In the genomic region with DNA sequence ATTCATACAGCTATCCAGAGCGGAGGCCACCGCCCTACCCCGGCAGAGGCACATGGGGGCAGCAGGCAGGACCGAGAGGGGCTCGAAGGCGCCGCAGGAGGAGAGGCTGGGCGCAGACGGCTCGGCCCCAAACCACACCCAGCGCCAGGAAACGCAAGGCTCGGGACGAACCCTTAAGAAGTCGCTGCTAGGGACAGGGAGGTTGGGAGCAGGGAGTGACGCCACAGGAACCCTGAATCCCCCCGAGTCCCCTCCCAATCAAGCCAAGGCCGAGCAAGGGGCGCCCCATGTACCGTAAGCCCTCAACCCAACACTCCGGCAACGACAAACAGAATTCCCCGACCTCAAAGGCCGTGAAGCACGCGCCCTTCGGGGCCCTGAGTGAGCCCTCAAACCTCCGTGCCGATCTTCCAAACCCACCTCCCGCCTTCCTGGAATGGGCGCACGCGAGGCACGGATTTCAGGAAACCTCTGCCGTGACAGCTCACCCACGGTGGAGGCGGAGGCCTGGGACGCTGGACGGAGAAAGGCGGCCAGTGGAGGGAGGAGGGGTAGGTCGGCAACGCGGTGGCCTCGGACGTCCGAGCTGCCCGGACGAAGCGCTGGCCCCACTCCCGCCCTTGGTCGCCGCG, we compare ENCODE assay signal across 8 cellular contexts. TPM values are rescaled to one million over a fixed set of nuclear protein-coding genes. Genes with fewer than 3 reads are reported as not detected.
DNase-seq lines count a peak whose midpoint lies in the region; ATAC-seq and TF ChIP-seq lines count a peak whose summit lies in the region.

No MANE protein-coding gene starts in this region.

- peak overlapping the region; percentile 78 to 82 for H3K9ac ChIP-seq in colonic mucosa (ENCODE audit: low read depth in 2 of 2, low read length in 2 of 2)

- TF ChIP-seq CTCF in colonic mucosa (IDR thresholded peaks at IDR 0.05) (no peak), vagina (IDR thresholded peaks at IDR 0.05) (no peak), PC-9 (conservative IDR thresholded peaks at IDR 0.05) (no peak)

- peaks cover 26% of the 10 kb centered on the region for H3K4me1 ChIP-seq in colonic mucosa
- H3K4me1 ChIP-seq in mononuclear cell (ENCODE audit: insufficient read depth, low read length), result peaks cover 67% of the 10 kb centered on the region
- H3K4me1 ChIP-seq in vagina, result peaks cover 60% of the 10 kb centered on the region
- H3K4me1 ChIP-seq in PC-9 (replicated peaks; ENCODE audit: insufficient read depth), result peaks cover 25% of the 10 kb centered on the region

- DNase-seq in AG20443 (ENCODE audit: low spot score) (peak; percentile 56), RKO (ENCODE audit: low spot score) (peak; percentile 67), colonic mucosa (peak; percentile 70), vagina (ENCODE audit: extremely low spot score in 2 of 2) (no peak), PC-9 (no peak)

- POLR2A ChIA-PET in PC-9 (lab: Charles Lee; ENCODE audit: unreplicated experiment), result interaction anchor here (0.5 kb wide), 1 partner anchor 13 kb away, joined by 3 read pairs; no protein-coding TSS in a partner anchor

- no peak overlapping the region for H2AFZ ChIP-seq in PC-9

- H3K4me3 ChIP-seq in colonic mucosa (peak overlapping the region; percentile 69), mononuclear cell (ENCODE audit: low read length) (peak overlapping the region; percentile 48), vagina (peak overlapping the region; percentile 54 to 85), PC-9 (no peak overlapping the region)

- TF ChIP-seq POLR2A in vagina (IDR thresholded peaks at IDR 0.05), result no peak

- H3K79me2 ChIP-seq in PC-9 (ENCODE audit: low read depth), result no peaks in the 10 kb centered on the region

- CTCF ChIA-PET in PC-9 (lab: Charles Lee), result no interaction called here

- BruUV-seq in PC-9 (replicated peaks; lab: Mats Ljungman, UMichigan), result no TSS peak

- no peaks in the 10 kb centered on the region for H4K20me1 ChIP-seq in PC-9 (ENCODE audit: insufficient read depth)

- peaks cover 14% of the 10 kb centered on the region for H3F3A ChIP-seq in PC-9 (ENCODE audit: insufficient read depth, low read depth)

- H3K27ac ChIP-seq in colonic mucosa (peak overlapping the region; percentile 72), vagina (peak overlapping the region; percentile 27), PC-9 (no peak overlapping the region)

- no peak overlapping the region for H3K4me2 ChIP-seq in PC-9

- H3K9me3 ChIP-seq in colonic mucosa (no peaks in the 10 kb centered on the region), mononuclear cell (ENCODE audit: low read depth, low read length) (no peaks in the 10 kb centered on the region), vagina (no peaks in the 10 kb centered on the region), PC-9 (ENCODE audit: insufficient read depth, low read depth) (no peaks in the 10 kb centered on the region)

- no peaks in the 10 kb centered on the region for H3K27me3 ChIP-seq in colonic mucosa
- peaks cover 46% of the 10 kb centered on the region for H3K27me3 ChIP-seq in mononuclear cell (ENCODE audit: insufficient read depth, low read length)
- no peaks in the 10 kb centered on the region for H3K27me3 ChIP-seq in vagina
- H3K27me3 ChIP-seq in PC-9 (ENCODE audit: insufficient read depth, low read depth), result peaks cover 32% of the 10 kb centered on the region

- ATAC-seq in GM21390 (IDR thresholded peaks at IDR 0.05; ENCODE audit: unreplicated experiment) (no peak), GM18520 (IDR thresholded peaks at IDR 0.05; ENCODE audit: unreplicated experiment) (no peak)

- intact Hi-C loops in colonic mucosa (cut with DNase I) (no loop called here), vagina (cut with DNase I) (loop anchor here (5.0 to 10.0 kb wide), 2 partner anchors 152 to 174 kb away; a partner anchor contains a TSS), PC-9 (cut with micrococcal nuclease; ENCODE audit: unreplicated experiment) (loop anchor here (10.0 kb wide), 1 partner anchor 48 kb away; a partner anchor contains a TSS)

- H3K36me3 ChIP-seq in colonic mucosa (no peaks in the 10 kb centered on the region), vagina (no peaks in the 10 kb centered on the region), PC-9 (ENCODE audit: low read depth) (no peaks in the 10 kb centered on the region)

- no peaks in the 10 kb centered on the region for H3K9me2 ChIP-seq in PC-9 (ENCODE audit: insufficient read depth)

RNA-seq across cellular contexts. Expression of a gene that starts 1.8 kb away (rescaled TPM):
- total RNA-seq in colonic mucosa, result 10 to 100 TPM; 29.6 to 31.6 TPM
- total RNA-seq in mononuclear cell, result 8.9 TPM
- total RNA-seq in vagina, result 11.3 TPM
- 12.9 and 13.6 TPM in 2 replicates for total RNA-seq in PC-9 (2021)

RNA-seq across cellular contexts. Expression of a gene that starts 2.1 kb away (rescaled TPM):
- total RNA-seq in colonic mucosa, result under 1 TPM; 0.32 to 0.49 TPM
- total RNA-seq in mononuclear cell, result 0.10 TPM
- total RNA-seq in vagina, result not detected
- 0.48 and 0.85 TPM in 2 replicates for total RNA-seq in PC-9 (2021)

RNA-seq across cellular contexts. Expression of a gene that starts 52.2 kb away (rescaled TPM):
- 10 to 100 TPM; 50.1 to 51.1 TPM for total RNA-seq in colonic mucosa
- total RNA-seq in mononuclear cell, result 126 TPM
- 30.2 TPM for total RNA-seq in vagina
- 63.5 and 95.4 TPM in 2 replicates for total RNA-seq in PC-9 (2021)

Comparison
In these comparisons a context has a peak if more than half of its experiments do, and no peak if none do; other contexts are left out.
1. DNase-seq: peak in AG20443 (single experiment), RKO (single experiment) and colonic mucosa (single experiment); none in vagina (0 of 2) and PC-9 (0 of 2).